In the genomic region with DNA sequence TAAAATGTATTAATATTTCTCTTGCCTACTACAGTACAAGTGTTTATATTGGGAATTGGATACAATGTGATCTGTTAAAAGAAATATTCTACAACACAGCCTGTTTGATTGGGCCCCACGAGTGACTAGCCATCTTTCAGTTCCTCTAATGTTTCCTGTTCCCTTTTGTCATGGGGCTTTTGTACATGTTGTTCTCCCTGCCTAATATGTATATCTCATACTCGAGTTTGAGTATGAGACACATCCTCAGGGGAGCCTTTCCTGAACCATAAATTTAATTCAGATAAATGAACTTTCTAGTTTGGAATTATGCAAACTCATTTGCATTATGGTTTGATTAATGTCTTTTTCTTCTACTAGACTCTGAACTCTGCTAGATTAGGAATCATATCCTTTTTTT, we compare ENCODE assay signal across 8 cellular contexts.
DNase-seq lines count a peak whose midpoint lies in the region; ATAC-seq, FAIRE-seq and TF ChIP-seq lines count a peak whose summit lies in the region.

No MANE protein-coding gene starts in this region.

- H3K4me3 ChIP-seq in NB4 (ENCODE audit: low read depth, low read length) = no peak overlapping the region

- DNase-seq in NB4 (ENCODE audit: low read depth) (peak; percentile 74), lung microvascular endothelial cell (ENCODE audit: low read depth in 2 of 2) (peak; percentile 56 to 70), iPS-NIHi11 (ENCODE audit: low spot score) (no peak), inferior parietal cortex (ENCODE audit: extremely low spot score) (no peak), HPDE6-E6E7 (ENCODE audit: extremely low spot score) (no peak), D721Med (ENCODE audit: insufficient read length, low spot score) (no peak)

- no peak for FAIRE-seq in D721Med (lab: Jason Lieb, UNC)

- no peak for TF ChIP-seq POLR2A in NB4 (IDR thresholded peaks at IDR 0.05; ENCODE audit: extremely low read depth, insufficient read length)

- TF ChIP-seq CTCF in NB4 (IDR thresholded peaks at IDR 0.05; ENCODE audit: low read depth, low read length) (no peak), D721Med (IDR thresholded peaks at IDR 0.05; ENCODE audit: insufficient read depth, missing control alignments) (no peak)

- ATAC-seq in GM18511 (IDR thresholded peaks at IDR 0.05; ENCODE audit: unreplicated experiment) (peak; percentile 93), HG02610 (IDR thresholded peaks at IDR 0.05; ENCODE audit: unreplicated experiment) (peak; percentile 91)

Comparison
In these comparisons a context has a peak if more than half of its experiments do, and no peak if none do; other contexts are left out.
1. DNase-seq: peak in NB4 (single experiment) and lung microvascular endothelial cell (2 of 2); none in iPS-NIHi11 (single experiment), inferior parietal cortex (single experiment), HPDE6-E6E7 (single experiment) and D721Med (single experiment).